24 cellular contexts compared by ENCODE assay signal in genomic region chr1:29934255-29934654, GRCh38.
"Had no signal": no experiment of that assay in that cellular context is flagged by ENCODE, and none has a peak within 500 bp of the region (broad histone marks: within the 10 kb centered on the region; RNA-seq: fewer than 3 reads in every experiment).

No MANE protein-coding gene starts in this region.

- H3K9me3 ChIP-seq: esophagus squamous epithelium, heart right ventricle, right lobe of liver, thoracic aorta, tibial nerve, upper lobe of left lung, uterus had no signal

- DNase-seq: dermis blood vessel endothelial cell; effector memory CD4-positive, alpha-beta T cell; esophagus squamous epithelium; foreskin melanocyte; glutamatergic neuron; heart right ventricle; hypothalamus; naive thymus-derived CD4-positive, alpha-beta T cell; right lobe of liver; stimulated activated CD4-positive, alpha-beta T cell treated with anti-CD3 and anti-CD28 coated beads, Interleukin-2, amount 100 ng/mL, for 24 hours; stimulated activated CD4-positive, alpha-beta T cell treated with anti-CD3 and anti-CD28 coated beads, Interleukin-4, amount 100 ng/mL, for 24 hours; stimulated activated naive B cell treated with anti-CD40 and anti-IgM and Interleukin-4, amounts not matched to agents 10 μg/mL and 1 μg/mL and 100 μg/mL, for 72 hours; uterus had no signal

- H3K4me3 Mint-ChIP-seq: memory B cell; mesothelial cell of epicardium; naive thymus-derived CD4-positive, alpha-beta T cell; stimulated activated naive B cell treated with anti-CD40 and anti-IgM and Interleukin-4, amounts not matched to agents 10 μg/mL and 1 μg/mL and 100 μg/mL, for 72 hours; stimulated activated naive CD8-positive, alpha-beta T cell treated with anti-CD3 and anti-CD28 coated beads, Interleukin-15, Interleukin-2, amounts not matched to agents 100 ng/mL and 50 ng/mL, for 24 hours had no signal

- H3K9me3 Mint-ChIP-seq: memory B cell; mesothelial cell of epicardium; naive thymus-derived CD4-positive, alpha-beta T cell; stimulated activated naive CD8-positive, alpha-beta T cell treated with anti-CD3 and anti-CD28 coated beads, Interleukin-15, Interleukin-2, amounts not matched to agents 100 ng/mL and 50 ng/mL, for 24 hours had no signal

- H3K79me2 ChIP-seq: parathyroid adenoma had no signal

- H3K27me3 ChIP-seq: right lobe of liver, upper lobe of left lung, uterus had no signal

- H3K4me1 ChIP-seq: esophagus squamous epithelium, heart right ventricle, parathyroid adenoma, right lobe of liver, tibial nerve, upper lobe of left lung, uterus had no signal

- H3K9ac ChIP-seq: parathyroid adenoma had no signal

- H3K4me1 Mint-ChIP-seq: memory B cell; naive thymus-derived CD4-positive, alpha-beta T cell; stimulated activated naive B cell treated with anti-CD40 and anti-IgM and Interleukin-4, amounts not matched to agents 10 μg/mL and 1 μg/mL and 100 μg/mL, for 72 hours had no signal

- H3K27ac Mint-ChIP-seq: memory B cell; mesothelial cell of epicardium; naive thymus-derived CD4-positive, alpha-beta T cell; stimulated activated naive B cell treated with anti-CD40 and anti-IgM and Interleukin-4, amounts not matched to agents 10 μg/mL and 1 μg/mL and 100 μg/mL, for 72 hours; stimulated activated naive CD8-positive, alpha-beta T cell treated with anti-CD3 and anti-CD28 coated beads, Interleukin-15, Interleukin-2, amounts not matched to agents 100 ng/mL and 50 ng/mL, for 24 hours had no signal

- H3K27ac ChIP-seq: coronary artery, esophagus squamous epithelium, heart right ventricle, parathyroid adenoma, right lobe of liver, thoracic aorta, tibial nerve, upper lobe of left lung, uterus had no signal

- H3K4me3 ChIP-seq: coronary artery, esophagus squamous epithelium, heart right ventricle, lung, right lobe of liver, smooth muscle cell, thoracic aorta, tibial nerve, upper lobe of left lung, uterus had no signal

- H3K36me3 Mint-ChIP-seq: memory B cell; mesothelial cell of epicardium; naive thymus-derived CD4-positive, alpha-beta T cell; stimulated activated naive B cell treated with anti-CD40 and anti-IgM and Interleukin-4, amounts not matched to agents 10 μg/mL and 1 μg/mL and 100 μg/mL, for 72 hours had no signal

- H3K36me3 ChIP-seq: esophagus squamous epithelium, heart right ventricle, right lobe of liver, thoracic aorta, tibial nerve, upper lobe of left lung, uterus had no signal

- H3K4me2 ChIP-seq: smooth muscle cell had no signal

- H2AFZ ChIP-seq: parathyroid adenoma had no signal

- ATAC-seq: left lobe of liver; naive thymus-derived CD4-positive, alpha-beta T cell; right lobe of liver; stimulated activated naive B cell treated with anti-CD40 and anti-IgM and Interleukin-4, amounts not matched to agents 10 μg/mL and 1 μg/mL and 100 μg/mL, for 72 hours had no signal
